19 cellular contexts compared by ENCODE assay signal in genomic region chr14:62158779-62159178, GRCh38.
"Had no signal": no experiment of that assay in that cellular context is flagged by ENCODE, and none has a peak within 500 bp of the region (broad histone marks: within the 10 kb centered on the region; RNA-seq: fewer than 3 reads in every experiment).

No MANE protein-coding gene starts in this region.

- ATAC-seq: heart right ventricle; left lobe of liver; naive thymus-derived CD4-positive, alpha-beta T cell; psoas muscle; right lobe of liver; stimulated activated naive B cell treated with anti-CD40 and anti-IgM and Interleukin-4, amounts not matched to agents 10 μg/mL and 1 μg/mL and 100 μg/mL, for 72 hours; stimulated activated naive CD8-positive, alpha-beta T cell treated with anti-CD3 and anti-CD28 coated beads, Interleukin-15, amount 100 ng/mL, for 72 hours; upper lobe of right lung had no signal

- H3K4me3 ChIP-seq: coronary artery, heart right ventricle, psoas muscle, right lobe of liver, testis, tibial nerve, upper lobe of right lung had no signal

- H3K4me1 Mint-ChIP-seq: naive thymus-derived CD4-positive, alpha-beta T cell; stimulated activated naive B cell treated with anti-CD40 and anti-IgM and Interleukin-4, amounts not matched to agents 10 μg/mL and 1 μg/mL and 100 μg/mL, for 72 hours; stimulated activated naive CD8-positive, alpha-beta T cell treated with anti-CD3 and anti-CD28 coated beads, Interleukin-15, amount 100 ng/mL, for 72 hours had no signal

- H3K9me3 Mint-ChIP-seq: endodermal cell; naive thymus-derived CD4-positive, alpha-beta T cell; nephron progenitor cell; stimulated activated naive B cell treated with anti-CD40 and anti-IgM and Interleukin-4, amounts not matched to agents 10 μg/mL and 1 μg/mL and 100 μg/mL, for 72 hours; stimulated activated naive CD8-positive, alpha-beta T cell treated with anti-CD3 and anti-CD28 coated beads, Interleukin-15, amount 100 ng/mL, for 72 hours had no signal

- H3K36me3 Mint-ChIP-seq: naive thymus-derived CD4-positive, alpha-beta T cell; stimulated activated naive B cell treated with anti-CD40 and anti-IgM and Interleukin-4, amounts not matched to agents 10 μg/mL and 1 μg/mL and 100 μg/mL, for 72 hours had no signal

- DNase-seq: effector CD4-positive, alpha-beta T cell; endodermal cell; foreskin melanocyte; heart right ventricle; islet precursor cell; mammary epithelial cell; naive thymus-derived CD4-positive, alpha-beta T cell; nephron progenitor cell; psoas muscle; right lobe of liver; stimulated activated CD4-positive, alpha-beta T cell treated with anti-CD3 and anti-CD28 coated beads, Interleukin-1b, Interleukin-23, amount 100 ng/mL, for 48 hours; stimulated activated CD4-positive, alpha-beta T cell treated with anti-CD3 and anti-CD28 coated beads, Interleukin-4, amount 100 ng/mL, for 4 hours; stimulated activated naive B cell treated with anti-CD40 and anti-IgM and Interleukin-4, amounts not matched to agents 10 μg/mL and 1 μg/mL and 100 μg/mL, for 72 hours; stimulated activated naive CD8-positive, alpha-beta T cell treated with anti-CD3 and anti-CD28 coated beads, Interleukin-15, amount 100 ng/mL, for 72 hours; testis; upper lobe of right lung had no signal

- H3K27ac ChIP-seq: coronary artery, heart right ventricle, psoas muscle, right lobe of liver, testis, tibial nerve, upper lobe of right lung had no signal

- H3K27ac Mint-ChIP-seq: endodermal cell; naive thymus-derived CD4-positive, alpha-beta T cell; nephron progenitor cell; stimulated activated naive B cell treated with anti-CD40 and anti-IgM and Interleukin-4, amounts not matched to agents 10 μg/mL and 1 μg/mL and 100 μg/mL, for 72 hours; stimulated activated naive CD8-positive, alpha-beta T cell treated with anti-CD3 and anti-CD28 coated beads, Interleukin-15, amount 100 ng/mL, for 72 hours had no signal

- H3K27me3 ChIP-seq: right lobe of liver, testis, tibial nerve, upper lobe of right lung had no signal

- H3K4me1 ChIP-seq: heart right ventricle, psoas muscle, right lobe of liver, testis, tibial nerve, upper lobe of right lung had no signal

- H3K36me3 ChIP-seq: heart right ventricle, right lobe of liver, tibial nerve, upper lobe of right lung had no signal

- H3K9me3 ChIP-seq: heart right ventricle, psoas muscle, right lobe of liver, testis, tibial nerve, upper lobe of right lung had no signal

- H3K4me3 Mint-ChIP-seq: endodermal cell; naive thymus-derived CD4-positive, alpha-beta T cell; nephron progenitor cell; stimulated activated naive B cell treated with anti-CD40 and anti-IgM and Interleukin-4, amounts not matched to agents 10 μg/mL and 1 μg/mL and 100 μg/mL, for 72 hours; stimulated activated naive CD8-positive, alpha-beta T cell treated with anti-CD3 and anti-CD28 coated beads, Interleukin-15, amount 100 ng/mL, for 72 hours had no signal
